ENCODE assay signal across 8 cellular contexts in the genomic region with DNA sequence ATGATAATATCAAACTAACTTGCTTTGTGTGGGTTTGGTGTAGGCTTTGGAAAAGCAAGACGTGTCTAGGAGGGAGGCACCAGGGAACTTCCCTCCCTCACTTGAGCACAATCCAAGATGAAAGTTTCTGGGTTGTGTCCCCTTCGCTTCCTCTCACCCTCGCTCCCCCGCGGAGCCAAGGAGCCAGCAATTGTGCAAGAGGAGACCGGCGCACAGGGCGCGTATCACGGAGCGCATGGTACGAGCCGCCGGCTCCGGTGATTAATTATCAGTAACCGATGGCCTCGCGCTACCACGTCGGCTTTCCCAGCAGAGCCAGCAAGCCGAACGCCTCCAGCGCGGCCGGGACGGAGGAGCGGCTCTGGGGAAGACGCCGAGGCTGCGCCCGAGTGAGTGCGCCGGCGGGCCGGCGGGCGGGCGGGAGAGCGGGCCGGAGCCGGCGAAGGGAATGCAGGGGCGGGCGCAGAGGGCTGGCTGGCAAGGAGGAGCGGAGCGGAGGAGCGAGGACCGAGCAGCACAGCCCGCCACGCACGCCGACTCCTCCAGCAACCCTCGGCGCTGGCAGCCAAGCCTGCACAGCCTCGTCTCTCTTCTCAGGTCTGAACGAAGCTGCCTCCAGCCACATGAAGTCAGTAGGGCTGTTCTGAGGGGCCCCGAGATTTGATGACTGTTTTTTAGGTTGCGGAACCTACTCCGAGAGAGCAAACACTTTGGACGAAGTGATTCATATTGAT.
DNase-seq lines count a peak whose midpoint lies in the region; ATAC-seq and TF ChIP-seq lines count a peak whose summit lies in the region.

No MANE protein-coding gene starts in this region.

- H3K4me1 Mint-ChIP-seq in neural progenitor cell: peaks cover 38% of the 10 kb centered on the region

- no peaks in the 10 kb centered on the region for H3K79me2 ChIP-seq in neural progenitor cell (ENCODE audit: low read depth)

- H3K4me2 ChIP-seq in neural progenitor cell: peak overlapping the region; percentile 83

- no peaks in the 10 kb centered on the region for H3K9me3 Mint-ChIP-seq in neural progenitor cell

- H3F3A ChIP-seq in neural progenitor cell (ENCODE audit: low read depth): peaks cover 25% of the 10 kb centered on the region

- ATAC-seq in HG02938 (IDR thresholded peaks at IDR 0.05; ENCODE audit: unreplicated experiment): no peak

- peaks cover 8% of the 10 kb centered on the region for H3K27me3 Mint-ChIP-seq in neural progenitor cell (ENCODE audit: insufficient read depth, low read depth)

- DNase-seq in COLO668 (lab: John Stamatoyannopoulos, UW; ENCODE audit: unreplicated experiment): peak; percentile 72
- DNase-seq in globus pallidus (ENCODE audit: low spot score): peak; percentile 45
- peak; percentile 91 for DNase-seq in neural progenitor cell (ENCODE audit: low spot score)
- no peak for DNase-seq in central memory CD4-positive, alpha-beta T cell
- no peak for DNase-seq in NK-92 treated with Interleukin-12 subunit alpha and Interleukin-12 subunit beta, amount 100 ng/mL, for 24 hours (lab: John Stamatoyannopoulos, UW)

- no peaks in the 10 kb centered on the region for H3K9me3 ChIP-seq in neural progenitor cell (ENCODE audit: low read depth)

- no peak for TF ChIP-seq EP300 in Ishikawa (IDR thresholded peaks at IDR 0.05; ENCODE audit: borderline replicate concordance)

- peaks cover 37% of the 10 kb centered on the region for H3K4me1 ChIP-seq in neural progenitor cell

- H4K20me1 ChIP-seq in neural progenitor cell (ENCODE audit: low read depth): no peaks in the 10 kb centered on the region

- TF ChIP-seq CTCF in WI38 (IDR thresholded peaks at IDR 0.05; ENCODE audit: low read depth, low read length) (no peak), neural progenitor cell (IDR thresholded peaks at IDR 0.05) (no peak)

- peak overlapping the region; percentile 92 for H3K27ac Mint-ChIP-seq in neural progenitor cell

- no peak overlapping the region for H3K9ac ChIP-seq in neural progenitor cell

- no peaks in the 10 kb centered on the region for H3K36me3 ChIP-seq in neural progenitor cell

- peaks cover 45% of the 10 kb centered on the region for H3K27me3 ChIP-seq in neural progenitor cell

- H3K4me3 ChIP-seq in WI38 (ENCODE audit: low read depth, low read length): peak overlapping the region; percentile 67
- H3K4me3 ChIP-seq in neural progenitor cell: peak overlapping the region; percentile 52

- TF ChIP-seq RAD21 in Ishikawa (IDR thresholded peaks at IDR 0.05; ENCODE audit: low read depth): peak; percentile 13; the same call in 1 of the 2 replicates

- H3K27ac ChIP-seq in neural progenitor cell: peak overlapping the region; percentile 27

- peak overlapping the region; percentile 89 for H3K4me3 Mint-ChIP-seq in neural progenitor cell

- H3K36me3 Mint-ChIP-seq in neural progenitor cell: no peaks in the 10 kb centered on the region

- peak overlapping the region; percentile 92 for H2AFZ ChIP-seq in neural progenitor cell (replicated peaks)

TF ChIP-seq in Ishikawa, 13 proteins besides CTCF, POLR2A, EP300 and RAD21:
- TF ChIP-seq TCF12 (IDR thresholded peaks at IDR 0.05; ENCODE audit: low read depth) (0 out of 2 replicates have a peak, but pooled peaks have one; percentile 39), EGR1 (IDR thresholded peaks at IDR 0.05) (no peak), YY1 (IDR thresholded peaks at IDR 0.05; ENCODE audit: low read depth) (no peak), CEBPB (IDR thresholded peaks at IDR 0.05) (peak; percentile 95), MAX (IDR thresholded peaks at IDR 0.05) (peak; percentile 72), TAF1 (IDR thresholded peaks at IDR 0.05; ENCODE audit: low read depth) (0 out of 2 replicates have a peak, but pooled peaks have one; percentile 11), TEAD4 (IDR thresholded peaks at IDR 0.05) (peak; percentile 37)
- TF ChIP-seq, protein P1, sequence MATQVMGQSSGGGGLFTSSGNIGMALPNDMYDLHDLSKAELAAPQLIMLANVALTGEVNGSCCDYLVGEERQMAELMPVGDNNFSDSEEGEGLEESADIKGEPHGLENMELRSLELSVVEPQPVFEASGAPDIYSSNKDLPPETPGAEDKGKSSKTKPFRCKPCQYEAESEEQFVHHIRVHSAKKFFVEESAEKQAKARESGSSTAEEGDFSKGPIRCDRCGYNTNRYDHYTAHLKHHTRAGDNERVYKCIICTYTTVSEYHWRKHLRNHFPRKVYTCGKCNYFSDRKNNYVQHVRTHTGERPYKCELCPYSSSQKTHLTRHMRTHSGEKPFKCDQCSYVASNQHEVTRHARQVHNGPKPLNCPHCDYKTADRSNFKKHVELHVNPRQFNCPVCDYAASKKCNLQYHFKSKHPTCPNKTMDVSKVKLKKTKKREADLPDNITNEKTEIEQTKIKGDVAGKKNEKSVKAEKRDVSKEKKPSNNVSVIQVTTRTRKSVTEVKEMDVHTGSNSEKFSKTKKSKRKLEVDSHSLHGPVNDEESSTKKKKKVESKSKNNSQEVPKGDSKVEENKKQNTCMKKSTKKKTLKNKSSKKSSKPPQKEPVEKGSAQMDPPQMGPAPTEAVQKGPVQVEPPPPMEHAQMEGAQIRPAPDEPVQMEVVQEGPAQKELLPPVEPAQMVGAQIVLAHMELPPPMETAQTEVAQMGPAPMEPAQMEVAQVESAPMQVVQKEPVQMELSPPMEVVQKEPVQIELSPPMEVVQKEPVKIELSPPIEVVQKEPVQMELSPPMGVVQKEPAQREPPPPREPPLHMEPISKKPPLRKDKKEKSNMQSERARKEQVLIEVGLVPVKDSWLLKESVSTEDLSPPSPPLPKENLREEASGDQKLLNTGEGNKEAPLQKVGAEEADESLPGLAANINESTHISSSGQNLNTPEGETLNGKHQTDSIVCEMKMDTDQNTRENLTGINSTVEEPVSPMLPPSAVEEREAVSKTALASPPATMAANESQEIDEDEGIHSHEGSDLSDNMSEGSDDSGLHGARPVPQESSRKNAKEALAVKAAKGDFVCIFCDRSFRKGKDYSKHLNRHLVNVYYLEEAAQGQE (IDR thresholded peaks at IDR 0.05; ENCODE audit: low read depth): no peak

Comparison
In these comparisons a context has a peak if more than half of its experiments do, and no peak if none do; other contexts are left out.
1. DNase-seq: peak in COLO668 (single experiment), globus pallidus (single experiment) and neural progenitor cell (single experiment); none in central memory CD4-positive, alpha-beta T cell (single experiment) and NK-92 treated with Interleukin-12 subunit alpha and Interleukin-12 subunit beta, amount 100 ng/mL, for 24 hours (single experiment).